Comparison of ENCODE assay signal across 25 cellular contexts in the genomic region with DNA sequence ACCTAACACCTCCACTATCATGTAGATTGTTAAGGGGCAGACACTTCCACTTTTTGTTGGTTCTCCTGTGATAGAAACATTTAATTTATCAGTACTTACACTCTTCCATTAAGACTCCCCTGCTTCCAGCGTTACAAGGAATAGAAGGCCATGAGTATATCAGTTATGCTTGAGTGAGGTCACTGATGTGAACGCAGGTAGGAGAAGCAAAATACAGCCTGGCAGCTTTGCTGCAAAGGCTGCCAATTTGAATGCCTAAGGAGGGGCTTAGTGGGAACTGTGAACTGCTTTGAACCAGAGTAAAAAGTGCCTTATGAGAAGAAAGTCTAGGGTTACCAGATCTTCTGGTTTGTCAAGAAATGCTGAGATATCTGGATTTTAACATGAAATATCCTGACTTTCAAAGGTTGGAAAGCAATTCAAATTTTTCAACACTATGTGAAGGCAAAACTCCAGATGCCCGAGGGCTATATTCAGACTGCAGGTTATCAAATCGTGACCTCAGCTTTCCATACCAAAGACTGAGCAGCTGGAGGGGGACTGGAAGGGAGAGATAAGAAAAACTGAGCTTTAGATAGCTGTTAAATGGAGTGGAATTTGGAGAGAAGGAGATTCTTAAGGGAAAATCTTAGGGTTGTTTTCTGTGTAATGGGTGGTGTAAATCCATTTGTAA.
DNase-seq lines count a peak whose midpoint lies in the region; ATAC-seq and TF ChIP-seq lines count a peak whose summit lies in the region.
"Had no signal": no experiment of that assay in that cellular context is flagged by ENCODE, and none has a peak within 500 bp of the region (broad histone marks: within the 10 kb centered on the region; RNA-seq: fewer than 3 reads in every experiment).

No MANE protein-coding gene starts in this region.

- no peaks in the 10 kb centered on the region for H3K27me3 Mint-ChIP-seq in effector memory CD8-positive, alpha-beta T cell
- H3K27me3 Mint-ChIP-seq: activated CD8-positive, alpha-beta T cell treated with anti-CD3 and anti-CD28 coated beads for 36 hours; CD4-positive, CD25-positive, alpha-beta regulatory T cell had no signal

- no peaks in the 10 kb centered on the region for H4K20me1 ChIP-seq in Loucy (ENCODE audit: insufficient read depth, low read length, poor library complexity, severe bottlenecking)

- no peaks in the 10 kb centered on the region for H3K9me2 ChIP-seq in Loucy (replicated peaks; ENCODE audit: low read depth, low read length)

- 20 to 47% (median 30%) methylated on average over 4 of the region's 4 CpGs for WGBS in stomach, 5 donors

- TF ChIP-seq EP300 in stomach (IDR thresholded peaks at IDR 0.05): no peak

- H2AFZ ChIP-seq in Loucy (ENCODE audit: low read length): peak overlapping the region; percentile 81; the same call in 1 of the 2 replicates
- H2AFZ ChIP-seq: parathyroid adenoma had no signal

- H3K27me3 ChIP-seq in Loucy (ENCODE audit: insufficient read depth, low read length, poor library complexity, severe bottlenecking): no peaks in the 10 kb centered on the region
- H3K27me3 ChIP-seq in stomach: no peaks in the 10 kb centered on the region
- H3K27me3 ChIP-seq: foreskin keratinocyte, sigmoid colon had no signal

- H3K4me1 ChIP-seq in Loucy (ENCODE audit: insufficient read depth, low read length, poor library complexity, severe bottlenecking): peaks cover 16% of the 10 kb centered on the region
- peaks cover 0 to 15% (median 0%) of the 10 kb centered on the region in 4 donors for H3K4me1 ChIP-seq in stomach
- H3K4me1 ChIP-seq: foreskin keratinocyte, parathyroid adenoma, sigmoid colon had no signal

- H3K9me3 ChIP-seq in Loucy (ENCODE audit: insufficient read depth, low read depth, low read length): no peaks in the 10 kb centered on the region
- no peaks in the 10 kb centered on the region for H3K9me3 ChIP-seq in stomach
- H3K9me3 ChIP-seq: sigmoid colon had no signal

- no peak overlapping the region for H3K4me3 Mint-ChIP-seq in effector memory CD8-positive, alpha-beta T cell
- H3K4me3 Mint-ChIP-seq: activated CD8-positive, alpha-beta T cell treated with anti-CD3 and anti-CD28 coated beads for 36 hours had no signal

- H3K9ac ChIP-seq in Loucy (ENCODE audit: low read depth, low read length, poor library complexity, severe bottlenecking): no peak overlapping the region
- H3K9ac ChIP-seq: parathyroid adenoma had no signal

- H3K4me3 ChIP-seq in Loucy (ENCODE audit: low read length, poor library complexity, severe bottlenecking) (no peak overlapping the region), stomach (no peak overlapping the region)
- H3K4me3 ChIP-seq: sigmoid colon had no signal

- H3K79me2 ChIP-seq in Loucy (ENCODE audit: insufficient read depth, low read length): no peaks in the 10 kb centered on the region
- H3K79me2 ChIP-seq: parathyroid adenoma had no signal

- TF ChIP-seq POLR2A in stomach (IDR thresholded peaks at IDR 0.05): no peak

- no peak for ATAC-seq in HG03342 (IDR thresholded peaks at IDR 0.05; ENCODE audit: unreplicated experiment)
- no peak for ATAC-seq in effector memory CD8-positive, alpha-beta T cell (replicated peaks)
- ATAC-seq: activated CD8-positive, alpha-beta T cell treated with anti-CD3 and anti-CD28 coated beads for 36 hours; HCT116 had no signal

- no peaks in the 10 kb centered on the region for H3K36me3 ChIP-seq in Loucy (ENCODE audit: insufficient read depth, low read length)
- H3K36me3 ChIP-seq in stomach: no peaks in the 10 kb centered on the region
- H3K36me3 ChIP-seq: sigmoid colon had no signal

- no peak for TF ChIP-seq CTCF in Loucy (conservative IDR thresholded peaks at IDR 0.05; ENCODE audit: low read length)
- no peak for TF ChIP-seq CTCF in stomach (IDR thresholded peaks at IDR 0.05)

- no peaks in the 10 kb centered on the region for H3K9me3 Mint-ChIP-seq in effector memory CD8-positive, alpha-beta T cell
- H3K9me3 Mint-ChIP-seq: CD4-positive, CD25-positive, alpha-beta regulatory T cell had no signal

- DNase-seq in amniotic epithelial cell (ENCODE audit: low read depth) (peak; percentile 19), kidney tubule cell (ENCODE audit: low spot score) (peak; percentile 7), stomach (no peak), LoVo (ENCODE audit: low spot score) (no peak)
- DNase-seq in effector memory CD8-positive, alpha-beta T cell: no peak
- DNase-seq: activated CD4-positive, CD25-positive, alpha-beta regulatory T cell treated with anti-CD3 and anti-CD28 coated beads, Interleukin-2, amount 50 U/mL, for 72 hours; activated CD8-positive, alpha-beta T cell treated with anti-CD3 and anti-CD28 coated beads for 36 hours; activated naive CD4-positive, alpha-beta T cell; activated T-cell treated with anti-CD3 and anti-CD28 coated beads, Interleukin-2, amount 50 U/mL, for 1 hour; amygdala; CD4-positive, CD25-positive, alpha-beta regulatory T cell; dermis blood vessel endothelial cell; DMS 273 treated with DMSO at 0.1 percent for 48 hours; Kasumi-1; NCI-H1092; NCI-H187 treated with DMSO at 0.1 percent for 48 hours; NCI-H774; sigmoid colon; stimulated activated CD4-positive, alpha-beta T cell treated with anti-CD3 and anti-CD28 coated beads, Interleukin-15, amount 100 ng/mL, for 24 hours; T1000 had no signal

- no peaks in the 10 kb centered on the region for H3K36me3 Mint-ChIP-seq in effector memory CD8-positive, alpha-beta T cell (ENCODE audit: insufficient read depth)
- H3K36me3 Mint-ChIP-seq: CD4-positive, CD25-positive, alpha-beta regulatory T cell had no signal

- no peaks in the 10 kb centered on the region for H3F3A ChIP-seq in Loucy (ENCODE audit: low read depth)

- H3K4me1 Mint-ChIP-seq in effector memory CD8-positive, alpha-beta T cell (ENCODE audit: low read depth in 2 of 2): peaks cover 12 to 15% of the 10 kb centered on the region in 2 donors

- peak overlapping the region in 4 of 5 donors; percentile 25 to 68 (median 34) for H3K27ac ChIP-seq in stomach
- H3K27ac ChIP-seq: foreskin keratinocyte, parathyroid adenoma, sigmoid colon had no signal

- intact Hi-C loops in stomach (cut with DNase I; ENCODE audit: low total_unique reads): no loop called here

- no peak overlapping the region for H3K4me2 ChIP-seq in Loucy (ENCODE audit: low read depth, low read length, poor library complexity, severe bottlenecking)

- no peak overlapping the region for H3K27ac Mint-ChIP-seq in effector memory CD8-positive, alpha-beta T cell
- H3K27ac Mint-ChIP-seq: activated CD8-positive, alpha-beta T cell treated with anti-CD3 and anti-CD28 coated beads for 36 hours had no signal

Comparison
In these comparisons a context has a peak if more than half of its experiments do, and no peak if none do; other contexts are left out.
1. DNase-seq: peak in amniotic epithelial cell (single experiment) and kidney tubule cell (single experiment); none in stomach (single experiment), LoVo (single experiment) and effector memory CD8-positive, alpha-beta T cell (0 of 3).